ENCODE assay signal across 3 cellular contexts in the genomic region with DNA sequence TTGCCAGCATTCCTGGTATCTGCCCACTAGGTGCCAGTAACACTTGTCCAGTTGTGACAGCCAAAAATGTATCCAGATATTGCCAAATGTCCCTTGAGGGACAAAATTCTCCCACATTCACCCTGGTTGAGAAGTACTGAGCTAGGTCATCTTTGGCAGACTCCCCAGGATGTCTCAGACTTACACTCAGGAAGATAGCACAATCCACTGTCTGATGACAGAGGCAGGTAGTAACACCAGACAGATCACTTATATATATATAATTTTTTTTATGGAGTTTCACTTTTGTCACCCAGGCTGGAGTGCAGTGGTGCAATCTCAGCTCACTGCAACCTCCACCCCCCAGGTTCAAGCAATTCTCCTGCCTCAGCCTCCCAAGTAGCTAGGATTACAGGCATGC. TPM values are rescaled to one million over a fixed set of nuclear protein-coding genes. Genes with fewer than 3 reads are reported as not detected.
"Had no signal": no experiment of that assay in that cellular context is flagged by ENCODE, and none has a peak within 500 bp of the region (broad histone marks: within the 10 kb centered on the region; RNA-seq: fewer than 3 reads in every experiment).

No MANE protein-coding gene starts in this region.

RNA-seq across cellular contexts. Expression of a gene that starts 5.8 kb away (rescaled TPM):
- total RNA-seq: chondrocyte, smooth muscle cell had no signal

RNA-seq across cellular contexts. Expression of a gene that starts 33.2 kb away (rescaled TPM):
- total RNA-seq: chondrocyte, smooth muscle cell had no signal
- polyA plus RNA-seq: smooth muscle cell had no signal

RNA-seq across cellular contexts. Expression of a gene that starts 59.0 kb away (rescaled TPM):
- total RNA-seq: chondrocyte, smooth muscle cell had no signal
- polyA plus RNA-seq: aorta, smooth muscle cell had no signal
